ENCODE assay signal across 8 cellular contexts in genomic region chr6:2764610-2765165, GRCh38. TPM values are rescaled to one million over a fixed set of nuclear protein-coding genes. Genes with fewer than 3 reads are reported as not detected.
DNase-seq lines count a peak whose midpoint lies in the region; ATAC-seq and TF ChIP-seq lines count a peak whose summit lies in the region.

No MANE protein-coding gene starts in this region.

- TF ChIP-seq RAD21 in Ishikawa (IDR thresholded peaks at IDR 0.05; ENCODE audit: low read depth): no peak

- no peaks in the 10 kb centered on the region for H3K9me3 Mint-ChIP-seq in osteocyte (ENCODE audit: unreplicated experiment)

- H3K4me1 Mint-ChIP-seq in osteocyte (ENCODE audit: unreplicated experiment): peaks cover 35% of the 10 kb centered on the region

- TF ChIP-seq POLR2A in upper lobe of left lung (IDR thresholded peaks at IDR 0.05): peak in 3 of 4 donors; percentile 3 to 56 (median 46)

- peak overlapping the region; percentile 83 for H3K4me2 ChIP-seq in DOHH2 (ENCODE audit: low read length)

- H3K4me3 ChIP-seq in DOHH2 (ENCODE audit: low read length) (peak overlapping the region; percentile 77), RWPE2 (ENCODE audit: severe bottlenecking) (peak overlapping the region; percentile 44), upper lobe of left lung (peak overlapping the region; percentile 25 to 96 (median 82))

- no peaks in the 10 kb centered on the region for H3K9me2 ChIP-seq in DOHH2 (replicated peaks; ENCODE audit: control insufficient read depth, low read length)

- H3K4me3 Mint-ChIP-seq in osteocyte (ENCODE audit: unreplicated experiment): peak overlapping the region; percentile 95

- H3K27ac Mint-ChIP-seq in osteocyte (ENCODE audit: unreplicated experiment): peak overlapping the region; percentile 100

- H3K9me3 ChIP-seq in DOHH2 (ENCODE audit: control insufficient read depth, insufficient read depth, low read length) (peaks cover 8% of the 10 kb centered on the region; the same call in 1 of the 2 replicates), RWPE2 (ENCODE audit: severe bottlenecking) (no peaks in the 10 kb centered on the region), upper lobe of left lung (no peaks in the 10 kb centered on the region)

- 0% methylated on average over 26 to 32 of the region's 45 CpGs for WGBS in upper lobe of left lung, 2 donors

- peaks cover 43% of the 10 kb centered on the region for H3K79me2 ChIP-seq in DOHH2 (ENCODE audit: control insufficient read depth, low read length)

- peaks cover 6% of the 10 kb centered on the region; the same call in 1 of the 2 replicates for H3F3A ChIP-seq in DOHH2 (ENCODE audit: control insufficient read depth, insufficient read depth)

- peaks cover 4% of the 10 kb centered on the region for H3K36me3 Mint-ChIP-seq in osteocyte (ENCODE audit: unreplicated experiment)

- TF ChIP-seq CTCF in DOHH2 (IDR thresholded peaks at IDR 0.05; ENCODE audit: low read depth, low read length, poor library complexity, severe bottlenecking) (no peak), RWPE2 (IDR thresholded peaks at IDR 0.05; ENCODE audit: poor library complexity, severe bottlenecking) (no peak), osteocyte (IDR thresholded peaks at IDR 0.05) (no peak), upper lobe of left lung (IDR thresholded peaks at IDR 0.05) (no peak)

- no peak for DNase-seq in RWPE2 (ENCODE audit: low spot score)
- peak; percentile 63 for DNase-seq in activated naive CD4-positive, alpha-beta T cell treated with Interleukin-2 at 50 U/mL for 16 hours
- DNase-seq in germinal center (ENCODE audit: low spot score): peak; percentile 70
- DNase-seq in osteocyte (ENCODE audit: extremely low spot score, unreplicated experiment): no peak
- DNase-seq in upper lobe of left lung: peak; percentile 50 to 98

- H3K27me3 ChIP-seq in DOHH2 (ENCODE audit: control insufficient read depth, low read length): no peaks in the 10 kb centered on the region
- H3K27me3 ChIP-seq in RWPE2 (ENCODE audit: insufficient read depth, poor library complexity, severe bottlenecking): no peaks in the 10 kb centered on the region
- H3K27me3 ChIP-seq in upper lobe of left lung: no peaks in the 10 kb centered on the region

- ATAC-seq in GM21529 (IDR thresholded peaks at IDR 0.05; ENCODE audit: unreplicated experiment): peak; percentile 59
- ATAC-seq in RWPE2 (ENCODE audit: low read depth): peak; percentile 81
- ATAC-seq in upper lobe of left lung (ENCODE audit: low FRiP score in 2 of 2): peak; percentile 92 to 95

- peak overlapping the region; percentile 78 for H3K27ac ChIP-seq in DOHH2 (ENCODE audit: low read depth, low read length)
- H3K27ac ChIP-seq in RWPE2 (ENCODE audit: poor library complexity, severe bottlenecking): peak overlapping the region; percentile 77
- H3K27ac ChIP-seq in upper lobe of left lung: peak overlapping the region; percentile 83 to 93 (median 92)

- H3K4me1 ChIP-seq in DOHH2 (ENCODE audit: control insufficient read depth, low read length): peaks cover 31% of the 10 kb centered on the region
- H3K4me1 ChIP-seq in RWPE2 (ENCODE audit: insufficient read depth, poor library complexity, severe bottlenecking): peaks cover 11% of the 10 kb centered on the region
- peaks cover 24 to 39% (median 31%) of the 10 kb centered on the region in 4 donors for H3K4me1 ChIP-seq in upper lobe of left lung

- TF ChIP-seq EP300 in Ishikawa (IDR thresholded peaks at IDR 0.05; ENCODE audit: borderline replicate concordance): no peak
- no peak for TF ChIP-seq EP300 in upper lobe of left lung (IDR thresholded peaks at IDR 0.05)

- H4K20me1 ChIP-seq in DOHH2 (ENCODE audit: control insufficient read depth, insufficient read depth, low read depth, low read length): peaks cover 28% of the 10 kb centered on the region

- peaks cover 34% of the 10 kb centered on the region for H3K36me3 ChIP-seq in DOHH2 (ENCODE audit: control insufficient read depth, low read length)
- H3K36me3 ChIP-seq in RWPE2 (ENCODE audit: low read depth): peaks cover 21% of the 10 kb centered on the region
- no peaks in the 10 kb centered on the region for H3K36me3 ChIP-seq in upper lobe of left lung

- no peaks in the 10 kb centered on the region for H3K27me3 Mint-ChIP-seq in osteocyte (ENCODE audit: unreplicated experiment)

TF ChIP-seq in Ishikawa, 13 proteins besides CTCF, POLR2A, EP300 and RAD21:
- TF ChIP-seq EGR1 (IDR thresholded peaks at IDR 0.05): no peak
- peak; percentile 61; the same call in 1 of the 2 replicates for TF ChIP-seq MAX (IDR thresholded peaks at IDR 0.05)
- TF ChIP-seq YY1 (IDR thresholded peaks at IDR 0.05; ENCODE audit: low read depth): no peak
- no peak for TF ChIP-seq USF1 (IDR thresholded peaks at IDR 0.05)
- TF ChIP-seq TAF1 (IDR thresholded peaks at IDR 0.05; ENCODE audit: low read depth): peak; percentile 45; the same call in 1 of the 2 replicates
- TF ChIP-seq TEAD4 (IDR thresholded peaks at IDR 0.05): no peak
- no peak for TF ChIP-seq NFIC (IDR thresholded peaks at IDR 0.05)

RNA-seq across cellular contexts. Expression of gene WRNIP1, which starts 0.5 kb away (rescaled TPM):
- 35.9 and 40.6 TPM in 2 replicates for total RNA-seq in osteocyte
- 100 to 1,000 TPM in 1 of 6 donors, 10 to 100 TPM in 5; 38.7 to 101 (median 59.2) TPM for total RNA-seq in upper lobe of left lung

RNA-seq across cellular contexts. Expression of gene MYLK4, which starts 14.0 kb away (rescaled TPM):
- 0.78 and 1.0 TPM in 2 replicates for total RNA-seq in osteocyte
- 1 to 10 TPM in 5 of 6 donors, under 1 TPM in 1; 0.64 to 2.6 (median 1.2) TPM for total RNA-seq in upper lobe of left lung

Comparison
In these comparisons a context has a peak if more than half of its experiments do, and no peak if none do; other contexts are left out.
1. DNase-seq: peak in activated naive CD4-positive, alpha-beta T cell treated with Interleukin-2 at 50 U/mL for 16 hours (single experiment), germinal center (single experiment) and upper lobe of left lung (2 of 2); none in RWPE2 (single experiment) and osteocyte (single experiment).
2. Peak in every context shown above with its lines, with median percentiles within 50 percentile points of each other: H3K27ac ChIP-seq, H3K4me3 ChIP-seq and ATAC-seq.